Comparison of ENCODE assay signal across 20 cellular contexts in genomic region chr1:238242156-238242555, GRCh38.
"Had no signal": no experiment of that assay in that cellular context is flagged by ENCODE, and none has a peak within 500 bp of the region (broad histone marks: within the 10 kb centered on the region; RNA-seq: fewer than 3 reads in every experiment).

No MANE protein-coding gene starts in this region.

- H3K9me3 ChIP-seq: gastroesophageal sphincter, mucosa of descending colon, pancreas, sigmoid colon had no signal

- H3K4me1 ChIP-seq: gastroesophageal sphincter, pancreas, sigmoid colon, spleen had no signal

- H3K27ac Mint-ChIP-seq: activated B cell treated with CpG ODN at 0.5 μM for 24 hours; activated CD8-positive, alpha-beta T cell treated with anti-CD3 and anti-CD28 coated beads for 36 hours; activated naive CD4-positive, alpha-beta T cell treated with anti-CD3 and anti-CD28 coated beads, Interleukin-2, amount 50 U/mL, for 72 hours; brain; dendritic cell treated with granulocyte-macrophage colony-stimulating factor and Interleukin-4, amounts not matched to agents 40 ng/mL and 50 ng/mL, for 4 days; effector memory CD8-positive, alpha-beta T cell; naive thymus-derived CD4-positive, alpha-beta T cell; stimulated activated naive CD8-positive, alpha-beta T cell treated with anti-CD3 and anti-CD28 coated beads, Interleukin-15, Interleukin-2, amounts not matched to agents 100 ng/mL and 50 ng/mL, for 24 hours; type B pancreatic cell had no signal

- H3K27me3 Mint-ChIP-seq: activated B cell treated with CpG ODN at 0.5 μM for 24 hours; activated CD8-positive, alpha-beta T cell treated with anti-CD3 and anti-CD28 coated beads for 36 hours; dendritic cell treated with granulocyte-macrophage colony-stimulating factor and Interleukin-4, amounts not matched to agents 40 ng/mL and 50 ng/mL, for 4 days; effector memory CD8-positive, alpha-beta T cell; naive thymus-derived CD4-positive, alpha-beta T cell; stimulated activated naive CD8-positive, alpha-beta T cell treated with anti-CD3 and anti-CD28 coated beads, Interleukin-15, Interleukin-2, amounts not matched to agents 100 ng/mL and 50 ng/mL, for 24 hours; type B pancreatic cell had no signal

- H3K36me3 Mint-ChIP-seq: activated naive CD4-positive, alpha-beta T cell treated with anti-CD3 and anti-CD28 coated beads, Interleukin-2, amount 50 U/mL, for 72 hours; brain; naive thymus-derived CD4-positive, alpha-beta T cell; type B pancreatic cell had no signal

- H3K36me3 ChIP-seq: gastroesophageal sphincter, pancreas, sigmoid colon, spleen had no signal

- H3K9me3 Mint-ChIP-seq: activated CD8-positive, alpha-beta T cell treated with anti-CD3 and anti-CD28 coated beads for 36 hours; dendritic cell treated with granulocyte-macrophage colony-stimulating factor and Interleukin-4, amounts not matched to agents 40 ng/mL and 50 ng/mL, for 4 days; stimulated activated naive CD8-positive, alpha-beta T cell treated with anti-CD3 and anti-CD28 coated beads, Interleukin-15, Interleukin-2, amounts not matched to agents 100 ng/mL and 50 ng/mL, for 24 hours; type B pancreatic cell had no signal

- H3K4me1 Mint-ChIP-seq: activated B cell treated with CpG ODN at 0.5 μM for 24 hours; brain; naive thymus-derived CD4-positive, alpha-beta T cell had no signal

- DNase-seq: activated B cell treated with CpG ODN at 0.5 μM for 24 hours; activated CD4-positive, alpha-beta T cell treated with anti-CD3 and anti-CD28 coated beads for 48 hours; activated CD8-positive, alpha-beta T cell treated with anti-CD3 and anti-CD28 coated beads for 36 hours; activated gamma-delta T cell; activated T-cell treated with anti-CD3 and anti-CD28 coated beads, Interleukin-2, amount 50 U/mL, for 4 hours; amygdala; effector memory CD8-positive, alpha-beta T cell; mucosa of descending colon; naive thymus-derived CD4-positive, alpha-beta T cell; pancreas; sigmoid colon; spleen had no signal

- H3K27ac ChIP-seq: epithelial cell of prostate, gastroesophageal sphincter, pancreas, sigmoid colon, spleen had no signal

- H3K27me3 ChIP-seq: gastroesophageal sphincter, pancreas, sigmoid colon, spleen had no signal

- H3K4me3 ChIP-seq: gastroesophageal sphincter, mucosa of descending colon, pancreas, sigmoid colon, spleen had no signal

- ATAC-seq: activated CD8-positive, alpha-beta T cell treated with anti-CD3 and anti-CD28 coated beads for 36 hours; activated naive CD4-positive, alpha-beta T cell treated with anti-CD3 and anti-CD28 coated beads, Interleukin-2, amount 50 U/mL, for 72 hours; activated T-cell treated with anti-CD3 and anti-CD28 coated beads, Interleukin-2, amount 50 U/mL, for 4 hours; effector memory CD8-positive, alpha-beta T cell; gastroesophageal sphincter; left lobe of liver; mucosa of descending colon; naive thymus-derived CD4-positive, alpha-beta T cell; pancreas had no signal

- H3K4me3 Mint-ChIP-seq: activated B cell treated with CpG ODN at 0.5 μM for 24 hours; activated CD8-positive, alpha-beta T cell treated with anti-CD3 and anti-CD28 coated beads for 36 hours; activated T-cell treated with anti-CD3 and anti-CD28 coated beads, Interleukin-2, amount 50 U/mL, for 4 hours; brain; dendritic cell treated with granulocyte-macrophage colony-stimulating factor and Interleukin-4, amounts not matched to agents 40 ng/mL and 50 ng/mL, for 4 days; effector memory CD8-positive, alpha-beta T cell; naive thymus-derived CD4-positive, alpha-beta T cell; stimulated activated naive CD8-positive, alpha-beta T cell treated with anti-CD3 and anti-CD28 coated beads, Interleukin-15, Interleukin-2, amounts not matched to agents 100 ng/mL and 50 ng/mL, for 24 hours; type B pancreatic cell had no signal
